In the genomic region with DNA sequence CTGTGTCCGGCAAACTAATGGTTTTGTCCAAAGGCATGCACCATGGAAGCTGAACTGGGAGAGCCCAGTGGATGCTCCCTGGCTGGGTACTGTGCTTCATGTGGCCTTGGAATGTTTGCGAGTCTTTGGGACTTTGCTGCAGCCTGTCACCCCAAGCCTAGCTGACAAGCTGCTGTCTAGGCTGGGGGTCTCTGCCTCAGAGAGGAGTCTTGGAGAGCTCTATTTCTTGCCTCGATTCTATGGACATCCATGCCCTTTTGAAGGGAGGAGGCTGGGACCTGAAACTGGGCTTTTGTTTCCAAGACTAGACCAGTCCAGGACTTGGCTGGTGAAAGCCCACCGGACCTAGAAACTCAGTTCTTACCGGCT, we compare ENCODE assay signal across 8 cellular contexts. TPM values are rescaled to one million over a fixed set of nuclear protein-coding genes. Genes with fewer than 3 reads are reported as not detected.
A peak's percentile ranks its signal among the peaks of the same experiment; 100 is the strongest.
DNase-seq lines count a peak whose midpoint lies in the region; ATAC-seq, FAIRE-seq and TF ChIP-seq lines count a peak whose summit lies in the region.

No MANE protein-coding gene starts in this region.

- WGBS in lung, 2 donors, result 57 to 72% methylated on average over 5 of the region's 5 CpGs

- peak overlapping the region; percentile 83 for H3K4me3 ChIP-seq in ACC112 (ENCODE audit: low read depth, low read length)
- H3K4me3 ChIP-seq in lung, result peak overlapping the region; percentile 99

- H3K4me3 Mint-ChIP-seq in brain, result peak overlapping the region; percentile 85 to 94 (median 88)

- H3K9me3 Mint-ChIP-seq in brain, result no peaks in the 10 kb centered on the region

- H3K36me3 ChIP-seq in ACC112 (ENCODE audit: insufficient read depth, low read length), result peaks cover 3% of the 10 kb centered on the region; the same call in 1 of the 2 replicates
- H3K36me3 ChIP-seq in lung (ENCODE audit: control insufficient read depth in 2 of 2, insufficient read depth in 2 of 2, low read length in 2 of 2), result peaks cover 0 to 1% of the 10 kb centered on the region in 2 donors

- H3K27me3 Mint-ChIP-seq in brain, result peaks cover 7% of the 10 kb centered on the region

- H3K27ac Mint-ChIP-seq in brain, result peak overlapping the region in 1 of 5 experiments; percentile 91

- H2AFZ ChIP-seq in ACC112 (ENCODE audit: low read length, unreplicated experiment), result no peak overlapping the region

- FAIRE-seq in RCC 7860 (lab: Jason Lieb, UNC), result no peak

- peaks cover 47% of the 10 kb centered on the region for H3K4me1 Mint-ChIP-seq in brain

- H3K4me1 ChIP-seq in ACC112 (ENCODE audit: control insufficient read depth, insufficient read depth, low read length, unreplicated experiment), result peaks cover 14% of the 10 kb centered on the region
- peaks cover 9 to 12% of the 10 kb centered on the region in 2 donors for H3K4me1 ChIP-seq in lung (ENCODE audit: control insufficient read depth in 2 of 2, insufficient read depth in 2 of 2, low read length in 2 of 2)

- TF ChIP-seq CTCF in brain (conservative IDR thresholded peaks at IDR 0.05) (no peak), lung (IDR thresholded peaks at IDR 0.05; ENCODE audit: control extremely low read depth, extremely low read depth) (no peak)

- peaks cover 47% of the 10 kb centered on the region for H3K79me2 ChIP-seq in ACC112 (ENCODE audit: control insufficient read depth, insufficient read depth, low read length, unreplicated experiment)

- no peak for ATAC-seq in lung (ENCODE audit: insufficient read depth, low FRiP score)
- no peak for ATAC-seq in GM18907 (IDR thresholded peaks at IDR 0.05; ENCODE audit: unreplicated experiment)

- DNase-seq in HK-2 (ENCODE audit: unreplicated experiment) (peak; percentile 22), lung (ENCODE audit: low spot score) (no peak), RCC 7860 (ENCODE audit: low spot score) (no peak), NK-92 (lab: John Stamatoyannopoulos, UW; ENCODE audit: unreplicated experiment) (no peak)
- DNase-seq in stimulated activated CD4-positive, alpha-beta T cell treated with anti-CD3 and anti-CD28 coated beads, Interleukin-2, amount 100 ng/mL, for 24 hours, result no peak

- H3K27ac ChIP-seq in ACC112 (ENCODE audit: low read depth, low read length) (no peak overlapping the region), lung (ENCODE audit: low read depth in 1 of 2, low read length in 1 of 2) (no peak overlapping the region)

- H3K9me3 ChIP-seq in lung (ENCODE audit: control insufficient read depth in 2 of 2, insufficient read depth in 1 of 2, low read length in 1 of 2), result peaks cover 0 to 2% of the 10 kb centered on the region in 2 donors

- H3K36me3 Mint-ChIP-seq in brain, result peaks cover 8% of the 10 kb centered on the region

- H3K27me3 ChIP-seq in ACC112 (ENCODE audit: insufficient read depth, low read length) (no peaks in the 10 kb centered on the region), lung (ENCODE audit: control insufficient read depth, insufficient read depth) (no peaks in the 10 kb centered on the region)

RNA-seq across cellular contexts. Expression of a gene that starts 1.7 kb away (rescaled TPM):
- polyA plus RNA-seq in brain (ENCODE audit: insufficient read depth, low read depth, low replicate concordance) (2.4 TPM), lung (1 to 10 TPM; 1.9 to 5.2 TPM)
- total RNA-seq in lung, result 1 to 10 TPM; 6.1 to 7.2 TPM

RNA-seq across cellular contexts. Expression of a gene that starts 31.4 kb away (rescaled TPM):
- polyA plus RNA-seq in brain (ENCODE audit: insufficient read depth, low read depth, low replicate concordance), result 5.2 TPM
- 10 to 100 TPM in 1 of 2 donors, 1 to 10 TPM in 1; 3.2 to 22.6 TPM for total RNA-seq in lung
- polyA plus RNA-seq in lung, result under 1 TPM; 0.40 to 0.83 TPM
